1 cellular context compared by ENCODE assay signal in the genomic region with DNA sequence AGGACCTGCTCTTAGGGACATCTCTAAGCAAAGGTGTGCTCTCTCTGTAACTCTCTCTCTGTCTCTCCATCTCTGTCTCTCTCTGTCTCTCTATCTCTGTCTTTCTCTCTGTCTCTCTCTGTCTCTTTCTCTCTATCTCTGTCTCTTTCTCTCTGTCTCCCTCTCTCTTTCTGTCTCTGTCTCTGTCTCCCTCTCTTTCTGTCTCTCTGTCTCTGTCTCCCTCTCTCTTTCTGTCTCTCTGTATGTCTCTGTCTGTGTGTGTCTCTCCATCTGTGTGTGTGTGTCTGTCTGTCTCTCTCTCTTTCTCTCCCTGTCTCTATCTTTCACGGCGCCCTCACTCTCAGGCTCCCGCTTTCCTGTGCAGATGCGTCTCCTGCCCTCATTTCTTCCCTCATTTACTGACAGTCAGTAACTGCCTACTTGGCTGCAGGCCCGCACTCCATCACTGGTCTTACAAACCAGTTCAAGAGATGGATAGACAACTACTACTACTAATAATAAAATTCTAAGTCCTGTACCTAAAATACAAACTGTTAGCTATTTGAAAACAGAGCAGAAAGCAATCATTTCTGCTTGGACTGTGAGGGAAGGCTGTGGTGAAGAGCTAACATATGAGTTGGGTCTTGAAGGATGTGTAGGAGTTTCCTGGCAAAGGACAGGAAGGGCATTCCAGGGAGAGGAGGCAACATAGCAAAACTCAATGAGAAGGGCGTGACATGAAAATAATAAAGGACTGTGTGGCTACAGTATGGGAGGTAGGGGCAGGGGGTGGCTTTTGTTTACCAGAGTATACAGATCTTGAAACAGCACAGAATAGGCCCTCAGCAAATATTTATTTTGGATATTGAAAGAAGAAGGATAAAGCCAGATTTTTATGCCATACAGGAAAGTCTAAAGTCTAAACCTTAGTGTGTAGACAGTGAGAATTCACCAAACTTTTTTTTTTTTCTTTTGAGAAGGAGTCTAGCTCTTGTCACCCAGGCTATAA.
TF ChIP-seq lines count a peak whose summit lies in the region.

No MANE protein-coding gene starts in this region.

TF ChIP-seq in HepG2, 621 proteins besides CTCF, POLR2A, EP300 and RAD21 (continued from another document and continues in another):
- TF ChIP-seq, protein P1, sequence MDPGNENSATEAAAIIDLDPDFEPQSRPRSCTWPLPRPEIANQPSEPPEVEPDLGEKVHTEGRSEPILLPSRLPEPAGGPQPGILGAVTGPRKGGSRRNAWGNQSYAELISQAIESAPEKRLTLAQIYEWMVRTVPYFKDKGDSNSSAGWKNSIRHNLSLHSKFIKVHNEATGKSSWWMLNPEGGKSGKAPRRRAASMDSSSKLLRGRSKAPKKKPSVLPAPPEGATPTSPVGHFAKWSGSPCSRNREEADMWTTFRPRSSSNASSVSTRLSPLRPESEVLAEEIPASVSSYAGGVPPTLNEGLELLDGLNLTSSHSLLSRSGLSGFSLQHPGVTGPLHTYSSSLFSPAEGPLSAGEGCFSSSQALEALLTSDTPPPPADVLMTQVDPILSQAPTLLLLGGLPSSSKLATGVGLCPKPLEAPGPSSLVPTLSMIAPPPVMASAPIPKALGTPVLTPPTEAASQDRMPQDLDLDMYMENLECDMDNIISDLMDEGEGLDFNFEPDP (CRISPR knock-in tag; conservative IDR thresholded peaks at IDR 0.05), result no peak
- TF ChIP-seq, protein P2, sequence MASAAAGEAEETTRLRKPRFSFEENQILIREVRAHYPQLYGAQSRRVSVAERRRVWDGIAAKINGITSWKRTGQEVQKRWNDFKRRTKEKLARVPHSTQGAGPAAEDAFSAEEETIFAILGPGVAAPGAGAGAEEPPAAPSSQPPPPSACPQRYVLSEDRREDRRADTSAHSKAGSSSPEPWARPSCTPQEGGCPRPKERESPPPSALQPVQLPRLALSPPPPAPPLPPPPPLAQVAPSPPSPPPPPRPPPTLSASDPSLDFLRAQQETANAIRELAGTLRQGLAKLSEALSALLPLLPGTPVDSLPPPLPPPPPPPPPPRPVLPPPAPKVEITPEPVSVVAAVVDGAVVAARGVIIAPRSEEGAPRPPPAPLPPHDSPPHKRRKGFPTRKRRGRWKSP (CRISPR knock-in tag; IDR thresholded peaks at IDR 0.05), result no peak
- TF ChIP-seq BCL6 (CRISPR knock-in tag; IDR thresholded peaks at IDR 0.05), result 0 out of 2 replicates have a peak, but pooled peaks have one; percentile 9
- TF ChIP-seq ZNF326 (CRISPR knock-in tag; IDR thresholded peaks at IDR 0.05; ENCODE audit: borderline replicate concordance), result no peak
- no peak for TF ChIP-seq ZNF20 (CRISPR knock-in tag; IDR thresholded peaks at IDR 0.05)
- TF ChIP-seq ZFP36L2 (CRISPR knock-in tag; IDR thresholded peaks at IDR 0.05), result no peak
- TF ChIP-seq, protein P3, sequence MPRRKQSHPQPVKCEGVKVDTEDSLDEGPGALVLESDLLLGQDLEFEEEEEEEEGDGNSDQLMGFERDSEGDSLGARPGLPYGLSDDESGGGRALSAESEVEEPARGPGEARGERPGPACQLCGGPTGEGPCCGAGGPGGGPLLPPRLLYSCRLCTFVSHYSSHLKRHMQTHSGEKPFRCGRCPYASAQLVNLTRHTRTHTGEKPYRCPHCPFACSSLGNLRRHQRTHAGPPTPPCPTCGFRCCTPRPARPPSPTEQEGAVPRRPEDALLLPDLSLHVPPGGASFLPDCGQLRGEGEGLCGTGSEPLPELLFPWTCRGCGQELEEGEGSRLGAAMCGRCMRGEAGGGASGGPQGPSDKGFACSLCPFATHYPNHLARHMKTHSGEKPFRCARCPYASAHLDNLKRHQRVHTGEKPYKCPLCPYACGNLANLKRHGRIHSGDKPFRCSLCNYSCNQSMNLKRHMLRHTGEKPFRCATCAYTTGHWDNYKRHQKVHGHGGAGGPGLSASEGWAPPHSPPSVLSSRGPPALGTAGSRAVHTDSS (CRISPR knock-in tag; conservative IDR thresholded peaks at IDR 0.05), result no peak
- no peak for TF ChIP-seq ZNF205 (CRISPR knock-in tag; IDR thresholded peaks at IDR 0.05)
- no peak for TF ChIP-seq ZNF550 (CRISPR knock-in tag; IDR thresholded peaks at IDR 0.05; ENCODE audit: borderline replicate concordance)
- no peak for TF ChIP-seq EHMT2 (IDR thresholded peaks at IDR 0.05; ENCODE audit: borderline replicate concordance, low read depth, low read length)
- TF ChIP-seq ETV5 (CRISPR knock-in tag; IDR thresholded peaks at IDR 0.05; ENCODE audit: borderline replicate concordance), result no peak
- TF ChIP-seq HNF1A (IDR thresholded peaks at IDR 0.05; ENCODE audit: low read depth), result no peak
- TF ChIP-seq HNF1A (CRISPR knock-in tag; IDR thresholded peaks at IDR 0.05; ENCODE audit: borderline replicate concordance), result peak; percentile 40; the same call in 1 of the 2 replicates
- TF ChIP-seq ARHGAP35 (CRISPR knock-in tag; IDR thresholded peaks at IDR 0.05; ENCODE audit: borderline replicate concordance), result no peak
- TF ChIP-seq, protein P4, sequence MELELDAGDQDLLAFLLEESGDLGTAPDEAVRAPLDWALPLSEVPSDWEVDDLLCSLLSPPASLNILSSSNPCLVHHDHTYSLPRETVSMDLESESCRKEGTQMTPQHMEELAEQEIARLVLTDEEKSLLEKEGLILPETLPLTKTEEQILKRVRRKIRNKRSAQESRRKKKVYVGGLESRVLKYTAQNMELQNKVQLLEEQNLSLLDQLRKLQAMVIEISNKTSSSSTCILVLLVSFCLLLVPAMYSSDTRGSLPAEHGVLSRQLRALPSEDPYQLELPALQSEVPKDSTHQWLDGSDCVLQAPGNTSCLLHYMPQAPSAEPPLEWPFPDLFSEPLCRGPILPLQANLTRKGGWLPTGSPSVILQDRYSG (CRISPR knock-in tag; IDR thresholded peaks at IDR 0.05), result no peak
- TF ChIP-seq ZNF713 (CRISPR knock-in tag; IDR thresholded peaks at IDR 0.05), result no peak
- no peak for TF ChIP-seq FOXK1 (CRISPR knock-in tag; IDR thresholded peaks at IDR 0.05; ENCODE audit: borderline replicate concordance, low read depth)
- TF ChIP-seq FOXA1 (IDR thresholded peaks at IDR 0.05), result no peak
- TF ChIP-seq FOXA1 (CRISPR knock-in tag; IDR thresholded peaks at IDR 0.05), result peak; percentile 24; the same call in 1 of the 2 replicates
- TF ChIP-seq PHF8 (CRISPR knock-in tag; IDR thresholded peaks at IDR 0.05), result no peak
- no peak for TF ChIP-seq ARID3A (IDR thresholded peaks at IDR 0.05; ENCODE audit: low read depth, low read length)
- TF ChIP-seq, protein P5, sequence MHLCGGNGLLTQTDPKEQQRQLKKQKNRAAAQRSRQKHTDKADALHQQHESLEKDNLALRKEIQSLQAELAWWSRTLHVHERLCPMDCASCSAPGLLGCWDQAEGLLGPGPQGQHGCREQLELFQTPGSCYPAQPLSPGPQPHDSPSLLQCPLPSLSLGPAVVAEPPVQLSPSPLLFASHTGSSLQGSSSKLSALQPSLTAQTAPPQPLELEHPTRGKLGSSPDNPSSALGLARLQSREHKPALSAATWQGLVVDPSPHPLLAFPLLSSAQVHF (CRISPR knock-in tag; IDR thresholded peaks at IDR 0.05), result no peak
- no peak for TF ChIP-seq ZFP36 (IDR thresholded peaks at IDR 0.05; ENCODE audit: borderline replicate concordance, low read depth, low read length, partially characterized antibody)
- TF ChIP-seq ZNF704 (CRISPR knock-in tag; IDR thresholded peaks at IDR 0.05; ENCODE audit: borderline replicate concordance), result no peak
- no peak for TF ChIP-seq ZNF350 (CRISPR knock-in tag; IDR thresholded peaks at IDR 0.05; ENCODE audit: borderline replicate concordance, low read depth)
- TF ChIP-seq, protein P6, sequence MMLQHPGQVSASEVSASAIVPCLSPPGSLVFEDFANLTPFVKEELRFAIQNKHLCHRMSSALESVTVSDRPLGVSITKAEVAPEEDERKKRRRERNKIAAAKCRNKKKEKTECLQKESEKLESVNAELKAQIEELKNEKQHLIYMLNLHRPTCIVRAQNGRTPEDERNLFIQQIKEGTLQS (CRISPR knock-in tag; IDR thresholded peaks at IDR 0.05), result no peak
- TF ChIP-seq NCOA5 (CRISPR knock-in tag; IDR thresholded peaks at IDR 0.05), result no peak
- no peak for TF ChIP-seq ZNF766 (CRISPR knock-in tag; IDR thresholded peaks at IDR 0.05; ENCODE audit: borderline replicate concordance)
- TF ChIP-seq JDP2 (CRISPR knock-in tag; IDR thresholded peaks at IDR 0.05; ENCODE audit: borderline replicate concordance), result no peak
- peak; percentile 63; the same call in 1 of the 2 replicates for TF ChIP-seq ZGPAT (CRISPR knock-in tag; IDR thresholded peaks at IDR 0.05)
- TF ChIP-seq ATF1 (CRISPR knock-in tag; IDR thresholded peaks at IDR 0.05), result no peak
- TF ChIP-seq ZNF616 (CRISPR knock-in tag; IDR thresholded peaks at IDR 0.05; ENCODE audit: low read depth), result no peak
- TF ChIP-seq ESRRA (CRISPR knock-in tag; IDR thresholded peaks at IDR 0.05; ENCODE audit: low read depth), result no peak
- no peak for TF ChIP-seq ZNF251 (CRISPR knock-in tag; IDR thresholded peaks at IDR 0.05)
- TF ChIP-seq ZNF296 (CRISPR knock-in tag; conservative IDR thresholded peaks at IDR 0.05), result no peak
- no peak for TF ChIP-seq ZSCAN21 (CRISPR knock-in tag; IDR thresholded peaks at IDR 0.05; ENCODE audit: borderline replicate concordance)
- TF ChIP-seq STAG1 (CRISPR knock-in tag; IDR thresholded peaks at IDR 0.05), result no peak
- TF ChIP-seq, protein P7, sequence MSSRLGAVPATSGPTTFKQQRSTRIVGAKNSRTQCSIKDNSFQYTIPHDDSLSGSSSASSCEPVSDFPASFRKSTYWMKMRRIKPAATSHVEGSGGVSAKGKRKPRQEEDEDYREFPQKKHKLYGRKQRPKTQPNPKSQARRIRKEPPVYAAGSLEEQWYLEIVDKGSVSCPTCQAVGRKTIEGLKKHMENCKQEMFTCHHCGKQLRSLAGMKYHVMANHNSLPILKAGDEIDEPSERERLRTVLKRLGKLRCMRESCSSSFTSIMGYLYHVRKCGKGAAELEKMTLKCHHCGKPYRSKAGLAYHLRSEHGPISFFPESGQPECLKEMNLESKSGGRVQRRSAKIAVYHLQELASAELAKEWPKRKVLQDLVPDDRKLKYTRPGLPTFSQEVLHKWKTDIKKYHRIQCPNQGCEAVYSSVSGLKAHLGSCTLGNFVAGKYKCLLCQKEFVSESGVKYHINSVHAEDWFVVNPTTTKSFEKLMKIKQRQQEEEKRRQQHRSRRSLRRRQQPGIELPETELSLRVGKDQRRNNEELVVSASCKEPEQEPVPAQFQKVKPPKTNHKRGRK (CRISPR knock-in tag; IDR thresholded peaks at IDR 0.05), result no peak
- no peak for TF ChIP-seq SPEN (CRISPR knock-in tag; IDR thresholded peaks at IDR 0.05; ENCODE audit: low read depth)
- no peak for TF ChIP-seq ZNF580 (CRISPR knock-in tag; IDR thresholded peaks at IDR 0.05; ENCODE audit: borderline replicate concordance, low read depth)
- 0 out of 2 replicates have a peak, but pooled peaks have one; percentile 41 for TF ChIP-seq ZNF335 (CRISPR knock-in tag; IDR thresholded peaks at IDR 0.05)
- TF ChIP-seq SOX6 (IDR thresholded peaks at IDR 0.05), result no peak
- TF ChIP-seq SOX6 (CRISPR knock-in tag; IDR thresholded peaks at IDR 0.05), result peak; percentile 72; the same call in 1 of the 2 replicates
